ENCODE assay signal across 9 cellular contexts in genomic region chr6:133888931-133889556, GRCh38. TPM values are rescaled to one million over a fixed set of nuclear protein-coding genes. Genes with fewer than 3 reads are reported as not detected.
DNase-seq lines count a peak whose midpoint lies in the region; ATAC-seq and TF ChIP-seq lines count a peak whose summit lies in the region.
"Had no signal": no experiment of that assay in that cellular context is flagged by ENCODE, and none has a peak within 500 bp of the region (broad histone marks: within the 10 kb centered on the region; RNA-seq: fewer than 3 reads in every experiment).

Gene TCF21, plus strand, starts transcription at chr6:133889113. Its CDS starts 285 bp downstream, at chr6:133889398.

- intact Hi-C loops in CD4-positive, alpha-beta T cell (cut with DNase I, micrococcal nuclease) = no loop called here
- intact Hi-C loops in activated T-helper 1 cell treated with anti-CD3 and anti-CD28 coated beads, Interleukin-12 subunit alpha, Interleukin-12 subunit beta, Interleukin-2, Interleukin-4 antibody, amounts not matched to agents 30 ng/mL and 10 ng/mL and 1 ng/mL, durations not matched to agents 14 hours and 24 hours and 36 hours (cut with micrococcal nuclease) = loop anchor here (1.0 kb wide), 1 partner anchor 33 kb away; no protein-coding TSS in a partner anchor
- intact Hi-C loops in left ventricle myocardium inferior (cut with micrococcal nuclease) = no loop called here
- intact Hi-C loops in activated CD4-positive, alpha-beta memory T cell treated with anti-CD3 and anti-CD28 coated beads for 36 hours (cut with micrococcal nuclease) = no loop called here

- peaks cover 28% of the 10 kb centered on the region for H3K4me1 ChIP-seq in left ventricle myocardium inferior

- POLR2A ChIA-PET in CD4-positive, alpha-beta T cell (lab: Charles Lee) = no interaction called here
- POLR2A ChIA-PET in activated CD4-positive, alpha-beta memory T cell treated with anti-CD3 and anti-CD28 coated beads for 36 hours (lab: Charles Lee) = no interaction called here

- H3K27me3 Mint-ChIP-seq in CD4-positive, alpha-beta T cell = peaks cover 97% of the 10 kb centered on the region
- H3K27me3 Mint-ChIP-seq in activated T-helper 1 cell treated with anti-CD3 and anti-CD28 coated beads, Interleukin-12 subunit alpha, Interleukin-12 subunit beta, Interleukin-2, Interleukin-4 antibody, amounts not matched to agents 30 ng/mL and 10 ng/mL and 1 ng/mL, durations not matched to agents 14 hours and 24 hours and 36 hours (ENCODE audit: insufficient read depth) = peaks cover 85% of the 10 kb centered on the region
- H3K27me3 Mint-ChIP-seq in osteocyte (ENCODE audit: unreplicated experiment) = peaks cover 94% of the 10 kb centered on the region
- peaks cover 72% of the 10 kb centered on the region for H3K27me3 Mint-ChIP-seq in activated CD4-positive, alpha-beta memory T cell treated with anti-CD3 and anti-CD28 coated beads for 36 hours

- H3K4me3 Mint-ChIP-seq in CD4-positive, alpha-beta T cell = peak within 1 kb of the TSS; percentile 50
- peak within 1 kb of the TSS; percentile 12 for H3K4me3 Mint-ChIP-seq in activated T-helper 1 cell treated with anti-CD3 and anti-CD28 coated beads, Interleukin-12 subunit alpha, Interleukin-12 subunit beta, Interleukin-2, Interleukin-4 antibody, amounts not matched to agents 30 ng/mL and 10 ng/mL and 1 ng/mL, durations not matched to agents 14 hours and 24 hours and 36 hours
- peak within 1 kb of the TSS; percentile 42 for H3K4me3 Mint-ChIP-seq in osteocyte (ENCODE audit: unreplicated experiment)
- H3K4me3 Mint-ChIP-seq in activated CD4-positive, alpha-beta memory T cell treated with anti-CD3 and anti-CD28 coated beads for 36 hours = no peak within 1 kb of the TSS

- H3K36me3 ChIP-seq in left ventricle myocardium inferior = no peaks in the 10 kb centered on the region

- ATAC-seq in CD4-positive, alpha-beta T cell (ENCODE audit: poor library complexity) = no peak
- ATAC-seq in GM19467 (IDR thresholded peaks at IDR 0.05; ENCODE audit: unreplicated experiment) (no peak), GM21825 (IDR thresholded peaks at IDR 0.05; ENCODE audit: unreplicated experiment) (no peak)

- no peaks in the 10 kb centered on the region for H3K9me3 ChIP-seq in CD4-positive, alpha-beta T cell (ENCODE audit: control insufficient read depth, low read length)
- H3K9me3 ChIP-seq in left ventricle myocardium inferior (replicated peaks) = no peaks in the 10 kb centered on the region

- no peak within 1 kb of the TSS for H3K27ac Mint-ChIP-seq in CD4-positive, alpha-beta T cell
- H3K27ac Mint-ChIP-seq in activated T-helper 1 cell treated with anti-CD3 and anti-CD28 coated beads, Interleukin-12 subunit alpha, Interleukin-12 subunit beta, Interleukin-2, Interleukin-4 antibody, amounts not matched to agents 30 ng/mL and 10 ng/mL and 1 ng/mL, durations not matched to agents 14 hours and 24 hours and 36 hours = peak within 1 kb of the TSS; percentile 2
- no peak within 1 kb of the TSS for H3K27ac Mint-ChIP-seq in osteocyte (ENCODE audit: unreplicated experiment)
- no peak within 1 kb of the TSS for H3K27ac Mint-ChIP-seq in activated CD4-positive, alpha-beta memory T cell treated with anti-CD3 and anti-CD28 coated beads for 36 hours

- H3K4me3 ChIP-seq in left ventricle myocardium inferior = peak within 1 kb of the TSS; percentile 69

- peaks cover 97% of the 10 kb centered on the region for H3K27me3 ChIP-seq in CD4-positive, alpha-beta T cell (ENCODE audit: control insufficient read depth, insufficient read depth, low read length)
- peaks cover 99% of the 10 kb centered on the region for H3K27me3 ChIP-seq in left ventricle myocardium inferior (ENCODE audit: low read depth)

- no peak for DNase-seq in CD4-positive, alpha-beta T cell
- no peak for DNase-seq in activated T-helper 1 cell treated with anti-CD3 and anti-CD28 coated beads, Interleukin-12 subunit alpha, Interleukin-12 subunit beta, Interleukin-2, Interleukin-4 antibody, amounts not matched to agents 30 ng/mL and 10 ng/mL and 1 ng/mL, durations not matched to agents 14 hours and 24 hours and 36 hours (ENCODE audit: low spot score)
- peak; percentile 46 for DNase-seq in left ventricle myocardium inferior
- no peak for DNase-seq in osteocyte (ENCODE audit: extremely low spot score, unreplicated experiment)
- DNase-seq in activated CD4-positive, alpha-beta memory T cell treated with anti-CD3 and anti-CD28 coated beads for 36 hours = no peak
- no peak for DNase-seq in pons (ENCODE audit: low spot score)
- DNase-seq: NCI-H2029 treated with DMSO at 0.1 percent for 48 hours had no signal

- no peak for TF ChIP-seq CTCF in CD4-positive, alpha-beta T cell (IDR thresholded peaks at IDR 0.05)
- no peak for TF ChIP-seq CTCF in left ventricle myocardium inferior (IDR thresholded peaks at IDR 0.05; ENCODE audit: borderline replicate concordance)
- no peak for TF ChIP-seq CTCF in osteocyte (IDR thresholded peaks at IDR 0.05)

- H3K36me3 Mint-ChIP-seq in CD4-positive, alpha-beta T cell (ENCODE audit: low read depth) = no peaks in the 10 kb centered on the region
- H3K36me3 Mint-ChIP-seq in activated T-helper 1 cell treated with anti-CD3 and anti-CD28 coated beads, Interleukin-12 subunit alpha, Interleukin-12 subunit beta, Interleukin-2, Interleukin-4 antibody, amounts not matched to agents 30 ng/mL and 10 ng/mL and 1 ng/mL, durations not matched to agents 14 hours and 24 hours and 36 hours (ENCODE audit: low read depth) = no peaks in the 10 kb centered on the region
- no peaks in the 10 kb centered on the region for H3K36me3 Mint-ChIP-seq in osteocyte (ENCODE audit: unreplicated experiment)
- no peaks in the 10 kb centered on the region for H3K36me3 Mint-ChIP-seq in activated CD4-positive, alpha-beta memory T cell treated with anti-CD3 and anti-CD28 coated beads for 36 hours

- H3K27ac ChIP-seq in CD4-positive, alpha-beta T cell (ENCODE audit: low read depth, low read length) = no peak within 1 kb of the TSS
- peak within 1 kb of the TSS; percentile 85 for H3K27ac ChIP-seq in left ventricle myocardium inferior (replicated peaks)

- peaks cover 48% of the 10 kb centered on the region for H3K4me1 Mint-ChIP-seq in CD4-positive, alpha-beta T cell (ENCODE audit: low read depth)
- peaks cover 18% of the 10 kb centered on the region for H3K4me1 Mint-ChIP-seq in activated T-helper 1 cell treated with anti-CD3 and anti-CD28 coated beads, Interleukin-12 subunit alpha, Interleukin-12 subunit beta, Interleukin-2, Interleukin-4 antibody, amounts not matched to agents 30 ng/mL and 10 ng/mL and 1 ng/mL, durations not matched to agents 14 hours and 24 hours and 36 hours (ENCODE audit: low read depth)
- peaks cover 30% of the 10 kb centered on the region for H3K4me1 Mint-ChIP-seq in osteocyte (ENCODE audit: unreplicated experiment)
- H3K4me1 Mint-ChIP-seq in activated CD4-positive, alpha-beta memory T cell treated with anti-CD3 and anti-CD28 coated beads for 36 hours (ENCODE audit: low read depth) = peaks cover 40% of the 10 kb centered on the region

- CTCF ChIA-PET in CD4-positive, alpha-beta T cell (lab: Charles Lee) = no interaction called here
- CTCF ChIA-PET in activated CD4-positive, alpha-beta memory T cell treated with anti-CD3 and anti-CD28 coated beads for 36 hours (lab: Charles Lee) = no interaction called here

- no peaks in the 10 kb centered on the region for H3K9me3 Mint-ChIP-seq in CD4-positive, alpha-beta T cell
- no peaks in the 10 kb centered on the region for H3K9me3 Mint-ChIP-seq in activated T-helper 1 cell treated with anti-CD3 and anti-CD28 coated beads, Interleukin-12 subunit alpha, Interleukin-12 subunit beta, Interleukin-2, Interleukin-4 antibody, amounts not matched to agents 30 ng/mL and 10 ng/mL and 1 ng/mL, durations not matched to agents 14 hours and 24 hours and 36 hours
- H3K9me3 Mint-ChIP-seq in osteocyte (ENCODE audit: unreplicated experiment) = no peaks in the 10 kb centered on the region
- no peaks in the 10 kb centered on the region for H3K9me3 Mint-ChIP-seq in activated CD4-positive, alpha-beta memory T cell treated with anti-CD3 and anti-CD28 coated beads for 36 hours

RNA-seq across cellular contexts. Expression of gene TCF21, which starts in this region (rescaled TPM):
- not detected for total RNA-seq in CD4-positive, alpha-beta T cell
- total RNA-seq in activated T-helper 1 cell treated with anti-CD3 and anti-CD28 coated beads, Interleukin-12 subunit alpha, Interleukin-12 subunit beta, Interleukin-2, Interleukin-4 antibody, amounts not matched to agents 30 ng/mL and 10 ng/mL and 1 ng/mL, durations not matched to agents 14 hours and 24 hours and 36 hours = not detected in 2 replicates
- total RNA-seq in left ventricle myocardium inferior (5.3 TPM), osteocyte (not detected in 2 replicates)
- total RNA-seq in activated CD4-positive, alpha-beta memory T cell treated with anti-CD3 and anti-CD28 coated beads for 36 hours = not detected
